In genomic region chr6:37954791-37955190, GRCh38 we compare ENCODE assay signal across 33 cellular contexts.
"Had no signal": no experiment of that assay in that cellular context is flagged by ENCODE, and none has a peak within 500 bp of the region (broad histone marks: within the 10 kb centered on the region; RNA-seq: fewer than 3 reads in every experiment).

No MANE protein-coding gene starts in this region.

- ATAC-seq: activated CD8-positive, alpha-beta T cell treated with anti-CD3 and anti-CD28 coated beads for 36 hours; activated T-cell treated with anti-CD3 and anti-CD28 coated beads, Interleukin-2, amount 50 U/mL, for 72 hours; activated T-helper 17 cell treated with anti-CD3 and anti-CD28 coated beads, Interleukin-2, amount 50 U/mL, for 72 hours; PC-3 had no signal

- H3K4me3 Mint-ChIP-seq: activated CD4-positive, alpha-beta T cell treated with anti-CD3 and anti-CD28 coated beads, Interleukin-2, amount 10 ng/mL, durations not matched to agents 24 days and 14 days; activated CD8-positive, alpha-beta T cell treated with anti-CD3 and anti-CD28 coated beads for 36 hours; activated naive CD8-positive, alpha-beta T cell treated with anti-CD3 and anti-CD28 coated beads for 36 hours; activated T-cell treated with anti-CD3 and anti-CD28 coated beads, Interleukin-2, amount 50 U/mL, for 72 hours; activated T-helper 17 cell treated with anti-CD3 and anti-CD28 coated beads, Interleukin-2, amount 50 U/mL, for 72 hours had no signal

- H3K27me3 Mint-ChIP-seq: activated CD4-positive, alpha-beta T cell treated with anti-CD3 and anti-CD28 coated beads, Interleukin-2, amount 10 ng/mL, durations not matched to agents 24 days and 14 days; activated CD8-positive, alpha-beta T cell treated with anti-CD3 and anti-CD28 coated beads for 36 hours; activated naive CD8-positive, alpha-beta T cell treated with anti-CD3 and anti-CD28 coated beads for 36 hours; activated T-helper 17 cell treated with anti-CD3 and anti-CD28 coated beads, Interleukin-2, amount 50 U/mL, for 72 hours had no signal

- H3K27ac Mint-ChIP-seq: activated CD4-positive, alpha-beta T cell treated with anti-CD3 and anti-CD28 coated beads, Interleukin-2, amount 10 ng/mL, durations not matched to agents 24 days and 14 days; activated CD8-positive, alpha-beta T cell treated with anti-CD3 and anti-CD28 coated beads for 36 hours; activated naive CD8-positive, alpha-beta T cell treated with anti-CD3 and anti-CD28 coated beads for 36 hours; activated T-cell treated with anti-CD3 and anti-CD28 coated beads, Interleukin-2, amount 50 U/mL, for 72 hours; activated T-helper 17 cell treated with anti-CD3 and anti-CD28 coated beads, Interleukin-2, amount 50 U/mL, for 72 hours had no signal

- DNase-seq: activated CD4-positive, alpha-beta T cell treated with anti-CD3 and anti-CD28 coated beads, Interleukin-2, amount 10 ng/mL, durations not matched to agents 24 days and 14 days; activated CD4-positive, alpha-beta T cell treated with anti-CD3 and anti-CD28 coated beads, Interleukin-2, amount 50 U/mL, for 4 hours; activated CD8-positive, alpha-beta T cell treated with anti-CD3 and anti-CD28 coated beads for 36 hours; activated effector memory CD4-positive, alpha-beta T cell treated with anti-CD3 and anti-CD28 coated beads, Interleukin-2, amount 50 U/mL, for 16 hours; activated naive CD4-positive, alpha-beta T cell; activated naive CD4-positive, alpha-beta T cell treated with anti-CD3 and anti-CD28 coated beads, Interleukin-2, amount 50 U/mL, for 16 hours; activated naive CD8-positive, alpha-beta T cell treated with anti-CD3 and anti-CD28 coated beads for 36 hours; activated T-cell treated with anti-CD3 and anti-CD28 coated beads, Interleukin-2, amount 50 U/mL, for 1 hour; activated T-cell treated with anti-CD3 and anti-CD28 coated beads, Interleukin-2, amount 50 U/mL, for 72 hours; amniotic stem cell; aorta; brain microvascular endothelial cell; central memory CD4-positive, alpha-beta T cell; NCI-H1092 treated with DMSO at 0.1 percent for 48 hours; NCI-H1417; NCI-H146; NCI-H187; NCI-H2029 treated with DMSO at 0.1 percent for 48 hours; NCI-H2107; NCI-H2171 treated with DMSO at 0.1 percent for 48 hours; NCI-H2227 treated with DMSO at 0.1 percent for 48 hours; NCI-H446; NCI-H524; PC-3; Peyer's patch; RPMI8226; SHP77 treated with DMSO at 0.1 percent for 48 hours; SW 1271; T-helper 1 cell; T-helper 2 cell; T1000; WERI-Rb-1 had no signal

- H3K9me3 Mint-ChIP-seq: activated CD4-positive, alpha-beta T cell treated with anti-CD3 and anti-CD28 coated beads, Interleukin-2, amount 10 ng/mL, durations not matched to agents 24 days and 14 days; activated CD8-positive, alpha-beta T cell treated with anti-CD3 and anti-CD28 coated beads for 36 hours; activated naive CD8-positive, alpha-beta T cell treated with anti-CD3 and anti-CD28 coated beads for 36 hours; activated T-cell treated with anti-CD3 and anti-CD28 coated beads, Interleukin-2, amount 50 U/mL, for 72 hours; activated T-helper 17 cell treated with anti-CD3 and anti-CD28 coated beads, Interleukin-2, amount 50 U/mL, for 72 hours had no signal
